ENCODE assay signal across 1 cellular context in genomic region chr10:128086003-128086863, GRCh38.
TF ChIP-seq lines count a peak whose summit lies in the region.

No MANE protein-coding gene starts in this region.

TF ChIP-seq in GM23338, 12 proteins besides CTCF, POLR2A, EP300 and RAD21 (continued from another document):
- TF ChIP-seq, protein P1, sequence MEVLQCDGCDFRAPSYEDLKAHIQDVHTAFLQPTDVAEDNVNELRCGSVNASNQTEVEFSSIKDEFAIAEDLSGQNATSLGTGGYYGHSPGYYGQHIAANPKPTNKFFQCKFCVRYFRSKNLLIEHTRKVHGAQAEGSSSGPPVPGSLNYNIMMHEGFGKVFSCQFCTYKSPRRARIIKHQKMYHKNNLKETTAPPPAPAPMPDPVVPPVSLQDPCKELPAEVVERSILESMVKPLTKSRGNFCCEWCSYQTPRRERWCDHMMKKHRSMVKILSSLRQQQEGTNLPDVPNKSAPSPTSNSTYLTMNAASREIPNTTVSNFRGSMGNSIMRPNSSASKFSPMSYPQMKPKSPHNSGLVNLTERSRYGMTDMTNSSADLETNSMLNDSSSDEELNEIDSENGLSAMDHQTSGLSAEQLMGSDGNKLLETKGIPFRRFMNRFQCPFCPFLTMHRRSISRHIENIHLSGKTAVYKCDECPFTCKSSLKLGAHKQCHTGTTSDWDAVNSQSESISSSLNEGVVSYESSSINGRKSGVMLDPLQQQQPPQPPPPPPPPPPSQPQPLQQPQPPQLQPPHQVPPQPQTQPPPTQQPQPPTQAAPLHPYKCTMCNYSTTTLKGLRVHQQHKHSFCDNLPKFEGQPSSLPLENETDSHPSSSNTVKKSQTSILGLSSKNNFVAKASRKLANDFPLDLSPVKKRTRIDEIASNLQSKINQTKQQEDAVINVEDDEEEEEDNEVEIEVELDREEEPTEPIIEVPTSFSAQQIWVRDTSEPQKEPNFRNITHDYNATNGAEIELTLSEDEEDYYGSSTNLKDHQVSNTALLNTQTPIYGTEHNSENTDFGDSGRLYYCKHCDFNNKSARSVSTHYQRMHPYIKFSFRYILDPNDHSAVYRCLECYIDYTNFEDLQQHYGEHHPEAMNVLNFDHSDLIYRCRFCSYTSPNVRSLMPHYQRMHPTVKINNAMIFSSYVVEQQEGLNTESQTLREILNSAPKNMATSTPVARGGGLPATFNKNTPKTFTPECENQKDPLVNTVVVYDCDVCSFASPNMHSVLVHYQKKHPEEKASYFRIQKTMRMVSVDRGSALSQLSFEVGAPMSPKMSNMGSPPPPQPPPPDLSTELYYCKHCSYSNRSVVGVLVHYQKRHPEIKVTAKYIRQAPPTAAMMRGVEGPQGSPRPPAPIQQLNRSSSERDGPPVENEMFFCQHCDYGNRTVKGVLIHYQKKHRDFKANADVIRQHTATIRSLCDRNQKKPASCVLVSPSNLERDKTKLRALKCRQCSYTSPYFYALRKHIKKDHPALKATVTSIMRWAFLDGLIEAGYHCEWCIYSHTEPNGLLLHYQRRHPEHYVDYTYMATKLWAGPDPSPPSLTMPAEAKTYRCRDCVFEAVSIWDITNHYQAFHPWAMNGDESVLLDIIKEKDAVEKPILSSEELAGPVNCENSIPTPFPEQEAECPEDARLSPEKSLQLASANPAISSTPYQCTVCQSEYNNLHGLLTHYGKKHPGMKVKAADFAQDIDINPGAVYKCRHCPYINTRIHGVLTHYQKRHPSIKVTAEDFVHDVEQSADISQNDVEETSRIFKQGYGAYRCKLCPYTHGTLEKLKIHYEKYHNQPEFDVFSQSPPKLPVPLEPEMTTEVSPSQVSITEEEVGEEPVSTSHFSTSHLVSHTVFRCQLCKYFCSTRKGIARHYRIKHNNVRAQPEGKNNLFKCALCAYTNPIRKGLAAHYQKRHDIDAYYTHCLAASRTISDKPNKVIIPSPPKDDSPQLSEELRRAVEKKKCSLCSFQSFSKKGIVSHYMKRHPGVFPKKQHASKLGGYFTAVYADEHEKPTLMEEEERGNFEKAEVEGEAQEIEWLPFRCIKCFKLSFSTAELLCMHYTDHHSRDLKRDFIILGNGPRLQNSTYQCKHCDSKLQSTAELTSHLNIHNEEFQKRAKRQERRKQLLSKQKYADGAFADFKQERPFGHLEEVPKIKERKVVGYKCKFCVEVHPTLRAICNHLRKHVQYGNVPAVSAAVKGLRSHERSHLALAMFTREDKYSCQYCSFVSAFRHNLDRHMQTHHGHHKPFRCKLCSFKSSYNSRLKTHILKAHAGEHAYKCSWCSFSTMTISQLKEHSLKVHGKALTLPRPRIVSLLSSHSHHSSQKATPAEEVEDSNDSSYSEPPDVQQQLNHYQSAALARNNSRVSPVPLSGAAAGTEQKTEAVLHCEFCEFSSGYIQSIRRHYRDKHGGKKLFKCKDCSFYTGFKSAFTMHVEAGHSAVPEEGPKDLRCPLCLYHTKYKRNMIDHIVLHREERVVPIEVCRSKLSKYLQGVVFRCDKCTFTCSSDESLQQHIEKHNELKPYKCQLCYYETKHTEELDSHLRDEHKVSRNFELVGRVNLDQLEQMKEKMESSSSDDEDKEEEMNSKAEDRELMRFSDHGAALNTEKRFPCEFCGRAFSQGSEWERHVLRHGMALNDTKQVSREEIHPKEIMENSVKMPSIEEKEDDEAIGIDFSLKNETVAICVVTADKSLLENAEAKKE (CRISPR knock-in tag; IDR thresholded peaks at IDR 0.05): no peak
- TF ChIP-seq POLR2AphosphoS5 (IDR thresholded peaks at IDR 0.05; ENCODE audit: low read depth) (no peak), EZH2 (IDR thresholded peaks at IDR 0.05; ENCODE audit: low read depth, unreplicated experiment) (no peak), EZH2phosphoT487 (IDR thresholded peaks at IDR 0.05; ENCODE audit: unreplicated experiment) (no peak), STAT1 (IDR thresholded peaks at IDR 0.05; ENCODE audit: unreplicated experiment) (no peak), CREB1 (CRISPR knock-in tag; IDR thresholded peaks at IDR 0.05; ENCODE audit: low read depth) (no peak), JUNB (IDR thresholded peaks at IDR 0.05; ENCODE audit: unreplicated experiment) (no peak)
- TF ChIP-seq, protein P2, sequence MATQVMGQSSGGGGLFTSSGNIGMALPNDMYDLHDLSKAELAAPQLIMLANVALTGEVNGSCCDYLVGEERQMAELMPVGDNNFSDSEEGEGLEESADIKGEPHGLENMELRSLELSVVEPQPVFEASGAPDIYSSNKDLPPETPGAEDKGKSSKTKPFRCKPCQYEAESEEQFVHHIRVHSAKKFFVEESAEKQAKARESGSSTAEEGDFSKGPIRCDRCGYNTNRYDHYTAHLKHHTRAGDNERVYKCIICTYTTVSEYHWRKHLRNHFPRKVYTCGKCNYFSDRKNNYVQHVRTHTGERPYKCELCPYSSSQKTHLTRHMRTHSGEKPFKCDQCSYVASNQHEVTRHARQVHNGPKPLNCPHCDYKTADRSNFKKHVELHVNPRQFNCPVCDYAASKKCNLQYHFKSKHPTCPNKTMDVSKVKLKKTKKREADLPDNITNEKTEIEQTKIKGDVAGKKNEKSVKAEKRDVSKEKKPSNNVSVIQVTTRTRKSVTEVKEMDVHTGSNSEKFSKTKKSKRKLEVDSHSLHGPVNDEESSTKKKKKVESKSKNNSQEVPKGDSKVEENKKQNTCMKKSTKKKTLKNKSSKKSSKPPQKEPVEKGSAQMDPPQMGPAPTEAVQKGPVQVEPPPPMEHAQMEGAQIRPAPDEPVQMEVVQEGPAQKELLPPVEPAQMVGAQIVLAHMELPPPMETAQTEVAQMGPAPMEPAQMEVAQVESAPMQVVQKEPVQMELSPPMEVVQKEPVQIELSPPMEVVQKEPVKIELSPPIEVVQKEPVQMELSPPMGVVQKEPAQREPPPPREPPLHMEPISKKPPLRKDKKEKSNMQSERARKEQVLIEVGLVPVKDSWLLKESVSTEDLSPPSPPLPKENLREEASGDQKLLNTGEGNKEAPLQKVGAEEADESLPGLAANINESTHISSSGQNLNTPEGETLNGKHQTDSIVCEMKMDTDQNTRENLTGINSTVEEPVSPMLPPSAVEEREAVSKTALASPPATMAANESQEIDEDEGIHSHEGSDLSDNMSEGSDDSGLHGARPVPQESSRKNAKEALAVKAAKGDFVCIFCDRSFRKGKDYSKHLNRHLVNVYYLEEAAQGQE (IDR thresholded peaks at IDR 0.05; ENCODE audit: unreplicated experiment): no peak
